Comparison of ENCODE assay signal across 15 cellular contexts in the genomic region with DNA sequence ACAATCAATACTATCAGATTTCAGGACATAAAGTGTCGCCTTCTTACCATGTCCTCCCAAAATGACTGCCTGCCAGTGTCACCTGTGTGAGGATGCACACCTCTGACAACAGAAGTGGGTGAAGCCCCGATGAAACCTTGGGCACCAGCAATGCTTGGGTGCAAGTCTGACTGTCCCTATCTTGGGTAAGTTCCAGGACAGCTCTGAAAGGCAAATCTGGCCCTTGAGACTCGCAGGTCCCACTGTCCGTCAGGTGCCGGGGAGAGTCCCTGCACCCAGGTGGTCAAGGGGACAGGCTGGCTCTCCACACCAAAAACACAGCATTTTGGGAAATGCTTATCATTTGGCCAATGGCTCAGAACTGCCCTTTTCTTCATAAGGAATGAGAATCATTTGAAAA. TPM values are rescaled to one million over a fixed set of nuclear protein-coding genes. Genes with fewer than 3 reads are reported as not detected.
DNase-seq lines count a peak whose midpoint lies in the region; ATAC-seq, FAIRE-seq and TF ChIP-seq lines count a peak whose summit lies in the region.
"Had no signal": no experiment of that assay in that cellular context is flagged by ENCODE, and none has a peak within 500 bp of the region (broad histone marks: within the 10 kb centered on the region; RNA-seq: fewer than 3 reads in every experiment).

No MANE protein-coding gene starts in this region.

- no peak overlapping the region for H3K4me3 ChIP-seq in CD4-positive, alpha-beta memory T cell (ENCODE audit: low read length in 2 of 2)
- H3K4me3 ChIP-seq in osteoblast (ENCODE audit: insufficient read depth, low read length) (no peak overlapping the region), trophoblast cell (ENCODE audit: low read depth, low read length) (no peak overlapping the region)
- H3K4me3 ChIP-seq: HAP-1 had no signal

- peak; percentile 38; the same call in 1 of the 2 replicates for TF ChIP-seq POLR2A in GM12892 (IDR thresholded peaks at IDR 0.05; ENCODE audit: low read depth, low read length)

- no peak overlapping the region for H2BK120ac ChIP-seq in trophoblast cell (ENCODE audit: insufficient read depth, low read length, poor library complexity)

- peaks cover 40% of the 10 kb centered on the region for H3K4me1 ChIP-seq in CD4-positive, alpha-beta memory T cell (ENCODE audit: insufficient read depth, low read length)
- H3K4me1 ChIP-seq in osteoblast (ENCODE audit: insufficient read depth, low read length) (no peaks in the 10 kb centered on the region), trophoblast cell (ENCODE audit: control insufficient read depth in 1 of 2, insufficient read depth in 2 of 2, low read length in 2 of 2) (peaks cover 0 to 7% of the 10 kb centered on the region in 2 experiments)
- H3K4me1 ChIP-seq: BE2C, HAP-1 had no signal

- intact Hi-C loops in CD4-positive, alpha-beta memory T cell (cut with micrococcal nuclease): no loop called here

- H3K27ac ChIP-seq in CD4-positive, alpha-beta memory T cell (ENCODE audit: low read depth, low read length): no peak overlapping the region
- no peak overlapping the region for H3K27ac ChIP-seq in osteoblast (ENCODE audit: low read depth, low read length)
- H3K27ac ChIP-seq in trophoblast cell (ENCODE audit: low read depth, low read length): no peak overlapping the region

- TF ChIP-seq CTCF in osteoblast (IDR thresholded peaks at IDR 0.05; ENCODE audit: extremely low read depth, low read depth, low read length): no peak

- WGBS in trophoblast cell (ENCODE audit: extremely low coverage, insufficient coverage, insufficient read length): no CpG with 5 or more reads among the region's 5 CpGs

- H3K4me2 ChIP-seq in osteoblast (ENCODE audit: insufficient read depth, low read length) (no peak overlapping the region), trophoblast cell (ENCODE audit: low read length) (no peak overlapping the region)

- H3K36me3 ChIP-seq in CD4-positive, alpha-beta memory T cell (ENCODE audit: insufficient read depth, low read length): peaks cover 85% of the 10 kb centered on the region
- H3K36me3 ChIP-seq in osteoblast (ENCODE audit: insufficient read depth, low read length) (peaks cover 76% of the 10 kb centered on the region), trophoblast cell (ENCODE audit: control insufficient read depth in 1 of 2, insufficient read depth in 2 of 2, low read length in 2 of 2) (peaks cover 60 to 76% of the 10 kb centered on the region in 2 experiments)

- H3K9me3 Mint-ChIP-seq in CD4-positive, alpha-beta memory T cell: peaks cover 0 to 3% (median 0%) of the 10 kb centered on the region in 8 donors
- H3K9me3 Mint-ChIP-seq in central memory CD8-positive, alpha-beta T cell: no peaks in the 10 kb centered on the region

- no peak overlapping the region for H4K8ac ChIP-seq in trophoblast cell (ENCODE audit: low read depth, low read length)

- H4K91ac ChIP-seq in trophoblast cell (ENCODE audit: low read depth, low read length): no peak overlapping the region

- POLR2A ChIA-PET in CD4-positive, alpha-beta memory T cell (lab: Charles Lee; ENCODE audit: partially characterized antibody): interaction anchor here (1.3 to 1.6 kb wide), 2 partner anchors 36 to 44 kb away, joined by 3 to 5 read pairs; a partner anchor contains a TSS

- no peak overlapping the region for H2BK5ac ChIP-seq in trophoblast cell (ENCODE audit: low read depth, low read length, poor library complexity)

- H3K36me3 Mint-ChIP-seq in CD4-positive, alpha-beta memory T cell: peaks cover 71 to 94% of the 10 kb centered on the region in 2 donors
- peaks cover 90% of the 10 kb centered on the region for H3K36me3 Mint-ChIP-seq in central memory CD8-positive, alpha-beta T cell (ENCODE audit: insufficient read depth)

- no peak overlapping the region for H3K14ac ChIP-seq in trophoblast cell (ENCODE audit: low read length)

- no peak for DNase-seq in CD4-positive, alpha-beta memory T cell
- DNase-seq in GM12892 (ENCODE audit: insufficient read length) (no peak), osteoblast (ENCODE audit: insufficient read length, low spot score, missing footprints) (peak; percentile 35), inferior parietal cortex (ENCODE audit: extremely low spot score) (no peak), trophoblast cell (no peak)
- no peak for DNase-seq in central memory CD8-positive, alpha-beta T cell (ENCODE audit: low spot score in 2 of 2)
- DNase-seq: BE2C, DMS 273 treated with DMSO at 0.1 percent for 48 hours, MV-4-11, NCI-H1436, NCI-H2081, NCI-H524 had no signal

- FAIRE-seq in GM12892 (lab: Jason Lieb, UNC): no peak
- FAIRE-seq: HTR-8/SVneo had no signal

- H3K4me1 Mint-ChIP-seq in CD4-positive, alpha-beta memory T cell: peaks cover 45 to 85% (median 57%) of the 10 kb centered on the region in 4 donors
- peaks cover 72% of the 10 kb centered on the region for H3K4me1 Mint-ChIP-seq in central memory CD8-positive, alpha-beta T cell

- peak overlapping the region in 5 of 7 donors; percentile 24 to 90 (median 57) for H3K27ac Mint-ChIP-seq in CD4-positive, alpha-beta memory T cell
- H3K27ac Mint-ChIP-seq in central memory CD8-positive, alpha-beta T cell (ENCODE audit: low read depth): peak overlapping the region; percentile 10

- H2AK5ac ChIP-seq in trophoblast cell (ENCODE audit: low read length): no peak overlapping the region

- H3K9ac ChIP-seq in trophoblast cell (ENCODE audit: low read length): no peak overlapping the region

- ATAC-seq in central memory CD8-positive, alpha-beta T cell (replicated peaks; ENCODE audit: extremely low read depth, poor library complexity, severe bottlenecking): no peak
- no peak for ATAC-seq in HG03108 (IDR thresholded peaks at IDR 0.05; ENCODE audit: unreplicated experiment)

- no peak overlapping the region for H2BK12ac ChIP-seq in trophoblast cell (ENCODE audit: low read length)

- H3K9me3 ChIP-seq in CD4-positive, alpha-beta memory T cell (ENCODE audit: control insufficient read depth in 1 of 2, low read length in 2 of 2): no peaks in the 10 kb centered on the region
- no peaks in the 10 kb centered on the region for H3K9me3 ChIP-seq in osteoblast (ENCODE audit: low read depth, low read length)
- H3K9me3 ChIP-seq in trophoblast cell (ENCODE audit: insufficient read depth, low read depth, low read length): no peaks in the 10 kb centered on the region
- H3K9me3 ChIP-seq: BE2C, HAP-1 had no signal

- H2AFZ ChIP-seq in osteoblast (ENCODE audit: low read length) (no peak overlapping the region), trophoblast cell (ENCODE audit: insufficient read depth, low read length, poor library complexity) (no peak overlapping the region)

- peak overlapping the region in 1 of 8 donors; percentile 20 for H3K4me3 Mint-ChIP-seq in CD4-positive, alpha-beta memory T cell
- H3K4me3 Mint-ChIP-seq in central memory CD8-positive, alpha-beta T cell: no peak overlapping the region

- H3K18ac ChIP-seq in trophoblast cell (ENCODE audit: low read length): no peak overlapping the region

- H4K20me1 ChIP-seq in osteoblast (ENCODE audit: insufficient read depth, low read length): peaks cover 14% of the 10 kb centered on the region

- H3K4ac ChIP-seq in trophoblast cell (ENCODE audit: low read depth, low read length): no peak overlapping the region

- no peaks in the 10 kb centered on the region for H3K27me3 ChIP-seq in CD4-positive, alpha-beta memory T cell (ENCODE audit: insufficient read depth, low read length)
- H3K27me3 ChIP-seq in osteoblast (ENCODE audit: insufficient read depth, low read length): no peaks in the 10 kb centered on the region
- no peaks in the 10 kb centered on the region for H3K27me3 ChIP-seq in trophoblast cell (ENCODE audit: insufficient read depth, low read length)
- H3K27me3 ChIP-seq: BE2C had no signal

- H3K23ac ChIP-seq in trophoblast cell (ENCODE audit: low read length): no peak overlapping the region

- CTCF ChIA-PET in CD4-positive, alpha-beta memory T cell (lab: Charles Lee; ENCODE audit: partially characterized antibody): interaction anchor here (2.2 kb wide), 1 partner anchor 16 kb away, joined by 5 read pairs; no protein-coding TSS in a partner anchor

- no peak overlapping the region for H4K12ac ChIP-seq in trophoblast cell (ENCODE audit: low read depth, low read length)

- H3K79me2 ChIP-seq in osteoblast (ENCODE audit: insufficient read depth, low read length): peaks cover 29% of the 10 kb centered on the region
- peaks cover 2% of the 10 kb centered on the region for H3K79me2 ChIP-seq in trophoblast cell (ENCODE audit: control insufficient read depth, insufficient read depth, low read length, poor library complexity)

- no peaks in the 10 kb centered on the region for H3K79me1 ChIP-seq in trophoblast cell (ENCODE audit: low read length)

- H3K27me3 Mint-ChIP-seq in CD4-positive, alpha-beta memory T cell: no peaks in the 10 kb centered on the region
- no peaks in the 10 kb centered on the region for H3K27me3 Mint-ChIP-seq in central memory CD8-positive, alpha-beta T cell

RNA-seq across cellular contexts. Expression of a gene that starts 43.3 kb away (rescaled TPM):
- total RNA-seq in CD4-positive, alpha-beta memory T cell: 100 to 1,000 TPM; 264 to 277 TPM
- 100 to 1,000 TPM; 260 to 268 TPM for polyA plus RNA-seq in CD4-positive, alpha-beta memory T cell
- polyA plus RNA-seq in GM12892 (2012; ENCODE audit: missing spikeins): 137 TPM
- 69.8 and 89.4 TPM in 2 replicates for total RNA-seq in osteoblast
- polyA plus RNA-seq in trophoblast cell (2013): 490 and 492 TPM in 2 replicates
